Comparison of ENCODE assay signal across 26 cellular contexts in genomic region chr11:70394211-70394950, GRCh38.
"Had no signal": no experiment of that assay in that cellular context is flagged by ENCODE, and none has a peak within 500 bp of the region (broad histone marks: within the 10 kb centered on the region; RNA-seq: fewer than 3 reads in every experiment).

No MANE protein-coding gene starts in this region.

- H3K9me3 Mint-ChIP-seq: immature natural killer cell, memory B cell had no signal

- ATAC-seq: foreskin keratinocyte, gastroesophageal sphincter, heart left ventricle, left colon, left lobe of liver had no signal

- H3K9me3 ChIP-seq: esophagus muscularis mucosa, gastroesophageal sphincter, heart left ventricle, left ventricle myocardium inferior had no signal

- H3K4me3 ChIP-seq: coronary artery, dorsolateral prefrontal cortex, esophagus muscularis mucosa, gastroesophageal sphincter, heart left ventricle, hepatocyte, left ventricle myocardium inferior, lung had no signal

- H3K4me3 Mint-ChIP-seq: immature natural killer cell, memory B cell had no signal

- DNase-seq: dermis blood vessel endothelial cell; dorsolateral prefrontal cortex; effector CD4-positive, alpha-beta T cell; effector memory CD4-positive, alpha-beta T cell; foreskin keratinocyte; heart left ventricle; hypothalamus; immature natural killer cell; islet precursor cell; kidney; kidney glomerular epithelial cell; left colon; left ventricle myocardium inferior; mammary epithelial cell; mesendoderm; midbrain had no signal

- H3K27me3 ChIP-seq: dorsolateral prefrontal cortex, esophagus muscularis mucosa, foreskin keratinocyte, gastroesophageal sphincter, hepatocyte had no signal

- H3K27ac ChIP-seq: coronary artery, dorsolateral prefrontal cortex, esophagus muscularis mucosa, foreskin keratinocyte, gastroesophageal sphincter, heart left ventricle, hepatocyte, left ventricle myocardium inferior had no signal

- H2AFZ ChIP-seq: hepatocyte had no signal

- H3K36me3 Mint-ChIP-seq: immature natural killer cell, memory B cell had no signal

- FAIRE-seq: colon, endothelial cell of umbilical vein, frontal cortex, kidney had no signal

- H3K27ac Mint-ChIP-seq: immature natural killer cell, memory B cell had no signal

- H3K4me2 ChIP-seq: hepatocyte had no signal
